Comparison of ENCODE assay signal across 8 cellular contexts in the genomic region with DNA sequence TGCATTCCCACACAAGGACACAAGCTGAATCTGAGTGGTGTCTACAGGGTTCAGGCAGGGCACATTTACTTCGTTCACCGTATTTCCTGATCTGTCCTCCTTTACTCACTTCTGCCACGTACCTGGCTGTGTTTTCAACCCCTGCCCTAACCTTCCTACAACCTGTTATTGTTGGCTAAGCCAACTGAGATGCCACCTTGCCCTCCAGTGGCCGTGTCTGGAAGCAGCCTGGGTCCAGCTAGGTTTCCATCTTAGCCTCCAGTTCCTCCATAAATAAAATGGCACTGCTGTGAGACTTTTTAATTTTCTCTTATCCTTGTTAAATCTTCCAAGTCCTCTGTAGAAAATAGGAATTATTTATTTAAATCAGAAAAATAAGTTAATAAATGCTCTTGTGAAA.
DNase-seq lines count a peak whose midpoint lies in the region; ATAC-seq and TF ChIP-seq lines count a peak whose summit lies in the region.

No MANE protein-coding gene starts in this region.

- DNase-seq in AG10803 (ENCODE audit: low read depth) (no peak), NCI-H146 (lab: John Stamatoyannopoulos, UW) (peak; percentile 63), fibroblast of mammary gland (ENCODE audit: low read depth) (no peak), thyroid gland (peak; percentile 58 to 69), Ammon's horn (ENCODE audit: low spot score) (no peak), superior temporal gyrus (ENCODE audit: extremely low spot score) (no peak)

- no peaks in the 10 kb centered on the region for H3K9me3 ChIP-seq in thyroid gland

- H3K4me1 ChIP-seq in thyroid gland: peaks cover 0 to 6% of the 10 kb centered on the region in 2 donors

- 39 to 42% methylated on average over 4 of the region's 4 CpGs for WGBS in thyroid gland, 2 donors

- H3K4me3 ChIP-seq in AG10803 (ENCODE audit: low read length) (no peak overlapping the region), fibroblast of mammary gland (ENCODE audit: control insufficient read depth, low read depth, low read length) (no peak overlapping the region), thyroid gland (replicated peaks in 1 of 3) (no peak overlapping the region)

- H3K27me3 ChIP-seq in thyroid gland: no peaks in the 10 kb centered on the region

- TF ChIP-seq CTCF in AG10803 (conservative IDR thresholded peaks at IDR 0.05; ENCODE audit: low read length): peak; percentile 37
- TF ChIP-seq CTCF in fibroblast of mammary gland (conservative IDR thresholded peaks at IDR 0.05; ENCODE audit: control insufficient read depth, insufficient read depth, low read depth, low read length): peak; percentile 14
- TF ChIP-seq CTCF in thyroid gland (IDR thresholded peaks at IDR 0.05): peak; percentile 32 to 85 (median 66)

- peak; percentile 80 for ATAC-seq in GM18502 (IDR thresholded peaks at IDR 0.05; ENCODE audit: poor library complexity, unreplicated experiment)
- ATAC-seq in GM19035 (IDR thresholded peaks at IDR 0.05; ENCODE audit: unreplicated experiment): no peak

- TF ChIP-seq POLR2A in thyroid gland (IDR thresholded peaks at IDR 0.05): no peak

- H3K36me3 ChIP-seq in thyroid gland: no peaks in the 10 kb centered on the region

- no peak overlapping the region for H3K27ac ChIP-seq in thyroid gland

- intact Hi-C loops in thyroid gland (cut with DNase I): loop anchor here (5.0 to 10.0 kb wide), 2 partner anchors 102 to 280 kb away; no protein-coding TSS in a partner anchor

Comparison
In these comparisons a context has a peak if more than half of its experiments do, and no peak if none do; other contexts are left out.
1. DNase-seq: peak in NCI-H146 (single experiment) and thyroid gland (2 of 2); none in AG10803 (single experiment), fibroblast of mammary gland (single experiment), Ammon's horn (single experiment) and superior temporal gyrus (single experiment).
2. CTCF ChIP-seq: peak in every context shown above with its lines; median percentile 66 in thyroid gland; 37 in AG10803; 14 in fibroblast of mammary gland.